In genomic region chr17:72618018-72618509, GRCh38 we compare ENCODE assay signal across 8 cellular contexts.
DNase-seq lines count a peak whose midpoint lies in the region; ATAC-seq, FAIRE-seq and TF ChIP-seq lines count a peak whose summit lies in the region.

No MANE protein-coding gene starts in this region.

- TF ChIP-seq POLR2A in K562 (conservative IDR thresholded peaks at IDR 0.05): no peak

- no peaks in the 10 kb centered on the region for H4K20me1 ChIP-seq in K562 (replicated peaks; ENCODE audit: control insufficient read depth, insufficient read depth, low read length)

- H3K4me1 Mint-ChIP-seq in CD8-positive, alpha-beta T cell (ENCODE audit: low read depth): peaks cover 11% of the 10 kb centered on the region
- H3K4me1 Mint-ChIP-seq in progenitor cell of endocrine pancreas (ENCODE audit: low read depth): peaks cover 67% of the 10 kb centered on the region

- FAIRE-seq in K562 (lab: Jason Lieb, UNC) (no peak), frontal cortex (lab: Jason Lieb, UNC) (no peak)

- ATAC-seq in CD8-positive, alpha-beta T cell: peak; percentile 36
- peak; percentile 72 for ATAC-seq in GM21717 (IDR thresholded peaks at IDR 0.05; ENCODE audit: unreplicated experiment)
- ATAC-seq in K562: no peak

- H3K36me3 ChIP-seq in CD8-positive, alpha-beta T cell (ENCODE audit: insufficient read depth, low read length): no peaks in the 10 kb centered on the region
- no peaks in the 10 kb centered on the region for H3K36me3 ChIP-seq in K562 (ENCODE audit: control insufficient read depth, insufficient read depth, low read length)

- no peak for TF ChIP-seq EP300 in K562 (IDR thresholded peaks at IDR 0.05; ENCODE audit: low read length)

- CTCF ChIA-PET in CD8-positive, alpha-beta T cell (lab: Charles Lee): interaction anchor here (1.5 kb wide), 1 partner anchor 58 kb away, joined by 3 read pairs; no protein-coding TSS in a partner anchor
- CTCF ChIA-PET in K562 (lab: Yijun Ruan, JAX; ENCODE audit: low intra/inter-chr PET ratio): no interaction called here

- H3K4me2 ChIP-seq in K562 (ENCODE audit: insufficient read depth, low read length): no peak overlapping the region

- H3K27me3 Mint-ChIP-seq in CD8-positive, alpha-beta T cell (ENCODE audit: low read depth): peaks cover 45% of the 10 kb centered on the region
- no peaks in the 10 kb centered on the region for H3K27me3 Mint-ChIP-seq in progenitor cell of endocrine pancreas

- no peaks in the 10 kb centered on the region for H3K36me3 Mint-ChIP-seq in CD8-positive, alpha-beta T cell
- no peaks in the 10 kb centered on the region for H3K36me3 Mint-ChIP-seq in progenitor cell of endocrine pancreas (ENCODE audit: insufficient read depth)

- in situ Hi-C loops in K562 (cut with MboI): no loop called here

- 2% methylated on average over 17 of the region's 17 CpGs for WGBS in K562 (ENCODE audit: insufficient coverage, low coverage, missing lambda C conversion rate)

- no TSS peak for BruUV-seq in K562 (replicated peaks; lab: Mats Ljungman, UMichigan)

- no peak for TF ChIP-seq RAD21 in K562 (CRISPR knock-in tag; conservative IDR thresholded peaks at IDR 0.05 in 1 of 2, IDR thresholded peaks at IDR 0.05 in 1 of 2)

- no peak overlapping the region for H2AFZ ChIP-seq in K562 (ENCODE audit: low read depth, low read length)

- peak in 4 of 7 experiments; percentile 9 to 48 (median 24) for DNase-seq in CD8-positive, alpha-beta T cell
- peak; percentile 36 for DNase-seq in NCI-H748 treated with DMSO at 0.1 percent for 48 hours (lab: John Stamatoyannopoulos, UW)
- peak in 1 of 4 experiments; percentile 7 for DNase-seq in K562 (ENCODE audit: extremely low read depth in 1 of 4, low spot score in 3 of 4)
- no peak for DNase-seq in progenitor cell of endocrine pancreas (ENCODE audit: low spot score, unreplicated experiment)
- DNase-seq in frontal cortex (ENCODE audit: low spot score in 2 of 2): no peak
- DNase-seq in effector CD4-positive, alpha-beta T cell: no peak
- no peak for DNase-seq in stimulated activated CD4-positive, alpha-beta T cell treated with anti-CD3 and anti-CD28 coated beads, Interleukin-2, amount 100 ng/mL, for 48 hours

- no peaks in the 10 kb centered on the region for H3K4me1 ChIP-seq in CD8-positive, alpha-beta T cell (ENCODE audit: insufficient read depth, low read length)
- no peaks in the 10 kb centered on the region for H3K4me1 ChIP-seq in K562 (replicated peaks in 1 of 2; ENCODE audit: control insufficient read depth in 2 of 2, insufficient read depth in 2 of 2, low read length in 2 of 2)

- no peak for TF ChIP-seq CTCF in CD8-positive, alpha-beta T cell (IDR thresholded peaks at IDR 0.05)
- TF ChIP-seq CTCF in K562 (IDR thresholded peaks at IDR 0.05 in 2 of 3, conservative IDR thresholded peaks at IDR 0.05 in 1 of 3; ENCODE audit: insufficient read depth in 2 of 3, low read depth in 1 of 3, low read length in 3 of 3): no peak
- TF ChIP-seq CTCF in progenitor cell of endocrine pancreas (IDR thresholded peaks at IDR 0.05; ENCODE audit: unreplicated experiment): no peak

- POLR2A ChIA-PET in CD8-positive, alpha-beta T cell (lab: Charles Lee): no interaction called here
- POLR2A ChIA-PET in K562 (lab: Yijun Ruan, JAX): interaction anchor here (0.6 kb wide), 1 partner anchor 35 kb away, joined by 4 read pairs; no protein-coding TSS in a partner anchor

- peak overlapping the region; percentile 54 for H3K4me3 Mint-ChIP-seq in CD8-positive, alpha-beta T cell
- H3K4me3 Mint-ChIP-seq in progenitor cell of endocrine pancreas (ENCODE audit: low read depth): peak overlapping the region; percentile 49

- H3K27ac ChIP-seq in CD8-positive, alpha-beta T cell (ENCODE audit: low read depth, low read length): no peak overlapping the region
- H3K27ac ChIP-seq in K562 (ENCODE audit: extremely low read depth, low read depth, low read length): no peak overlapping the region

- H3K9me3 Mint-ChIP-seq in CD8-positive, alpha-beta T cell: no peaks in the 10 kb centered on the region
- peaks cover 4% of the 10 kb centered on the region for H3K9me3 Mint-ChIP-seq in progenitor cell of endocrine pancreas (ENCODE audit: low read depth)

- intact Hi-C loops in CD8-positive, alpha-beta T cell (cut with DNase I, micrococcal nuclease): no loop called here
- intact Hi-C loops in K562 (cut with micrococcal nuclease): no loop called here

- no peak overlapping the region for H3K4me3 ChIP-seq in CD8-positive, alpha-beta T cell (ENCODE audit: low read depth, low read length)
- no peak overlapping the region for H3K4me3 ChIP-seq in K562

- no peaks in the 10 kb centered on the region for H3K9me3 ChIP-seq in CD8-positive, alpha-beta T cell (ENCODE audit: low read length)
- no peaks in the 10 kb centered on the region for H3K9me3 ChIP-seq in K562 (replicated peaks; ENCODE audit: control insufficient read depth, insufficient read depth, low read depth, low read length)

- no peaks in the 10 kb centered on the region for H3K9me1 ChIP-seq in K562 (ENCODE audit: control insufficient read depth, insufficient read depth, low read length)

- peak overlapping the region; percentile 41 for H3K27ac Mint-ChIP-seq in CD8-positive, alpha-beta T cell
- peak overlapping the region; percentile 91 for H3K27ac Mint-ChIP-seq in progenitor cell of endocrine pancreas

- H3K9ac ChIP-seq in K562 (ENCODE audit: insufficient read depth in 1 of 2, low read depth in 2 of 2, low read length in 2 of 2): no peak overlapping the region

- H3K79me2 ChIP-seq in K562 (ENCODE audit: control insufficient read depth, insufficient read depth, low read length): no peaks in the 10 kb centered on the region

- no peaks in the 10 kb centered on the region for H3K27me3 ChIP-seq in CD8-positive, alpha-beta T cell (ENCODE audit: insufficient read depth, low read length)
- peaks cover 12 to 38% of the 10 kb centered on the region in 2 experiments for H3K27me3 ChIP-seq in K562 (ENCODE audit: control insufficient read depth in 2 of 2, insufficient read depth in 2 of 2, low read length in 2 of 2)

TF ChIP-seq in K562, 482 proteins besides CTCF, POLR2A, EP300 and RAD21:
- peak; percentile 22; the same call in 1 of the 2 replicates for TF ChIP-seq PKNOX1 (IDR thresholded peaks at IDR 0.05)
- TF ChIP-seq SREBF2 (CRISPR knock-in tag; IDR thresholded peaks at IDR 0.05): no peak

Comparison
In these comparisons a context has a peak if more than half of its experiments do, and no peak if none do; other contexts are left out.
1. DNase-seq: peak in CD8-positive, alpha-beta T cell (4 of 7) and NCI-H748 treated with DMSO at 0.1 percent for 48 hours (single experiment); none in progenitor cell of endocrine pancreas (single experiment), frontal cortex (0 of 2), effector CD4-positive, alpha-beta T cell (single experiment) and stimulated activated CD4-positive, alpha-beta T cell treated with anti-CD3 and anti-CD28 coated beads, Interleukin-2, amount 100 ng/mL, for 48 hours (0 of 2).